In the genomic region with DNA sequence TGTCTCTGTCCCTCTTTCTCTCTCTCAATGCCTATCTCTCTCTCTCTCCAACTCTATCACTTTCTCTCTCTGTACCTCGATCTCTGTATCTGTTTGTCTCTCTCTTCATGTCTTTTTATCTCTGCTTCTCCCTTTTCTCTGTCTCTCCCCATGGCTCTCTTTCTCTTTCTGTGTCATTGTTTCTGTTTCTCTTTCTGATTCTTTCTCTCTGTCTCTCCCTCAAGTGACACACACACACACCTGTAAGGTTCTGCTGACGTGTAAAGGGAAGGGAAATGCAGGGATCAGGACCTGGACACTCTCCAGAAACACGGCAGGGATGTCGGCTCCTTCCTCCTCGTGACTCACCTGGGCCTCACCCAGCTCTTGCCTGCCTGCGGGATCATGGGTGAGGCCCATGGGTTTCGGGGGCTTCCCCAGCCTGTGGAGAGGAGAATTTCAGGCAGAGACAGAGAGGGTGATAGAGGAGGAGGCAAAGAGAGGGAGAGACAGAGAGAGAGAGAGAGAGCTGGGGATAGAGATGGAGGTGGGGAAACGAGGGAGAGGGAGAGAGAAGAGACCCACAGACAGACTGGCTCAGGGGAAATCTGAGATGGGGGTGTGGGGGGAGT, we compare ENCODE assay signal across 1 cellular context.
TF ChIP-seq lines count a peak whose summit lies in the region.

No MANE protein-coding gene starts in this region.

TF ChIP-seq in endothelial cell of umbilical vein, 7 proteins besides CTCF, POLR2A, EP300 and RAD21 (continued from another document):
- peak; percentile 29 for TF ChIP-seq FOS (IDR thresholded peaks at IDR 0.05; ENCODE audit: borderline replicate concordance, insufficient read depth, low read length)
- TF ChIP-seq EZH2 (IDR thresholded peaks at IDR 0.05; ENCODE audit: borderline replicate concordance, low read depth, low read length, severe bottlenecking) = no peak
TF ChIP-seq in endothelial cell of umbilical vein: peak in this region for 1.
